21 cellular contexts compared by ENCODE assay signal in genomic region chr3:100310355-100310965, GRCh38.
"Had no signal": no experiment of that assay in that cellular context is flagged by ENCODE, and none has a peak within 500 bp of the region (broad histone marks: within the 10 kb centered on the region; RNA-seq: fewer than 3 reads in every experiment).

No MANE protein-coding gene starts in this region.

- H3K27me3 ChIP-seq: esophagus squamous epithelium, heart left ventricle, neural progenitor cell, pancreas, stomach, transverse colon had no signal

- H3K4me3 Mint-ChIP-seq: immature natural killer cell; memory B cell; natural killer cell treated with Interleukin-12 subunit alpha and Interleukin-12 subunit beta and Interleukin-15 and Interleukin-18, amount 100 ng/mL, for 72 hours; neural progenitor cell had no signal

- H3K4me2 ChIP-seq: neural progenitor cell had no signal

- H3K4me1 Mint-ChIP-seq: immature natural killer cell, memory B cell had no signal

- H3K4me1 ChIP-seq: esophagus squamous epithelium, heart left ventricle, lower lobe of right lung, neural progenitor cell, transverse colon had no signal

- H3K36me3 Mint-ChIP-seq: neural progenitor cell had no signal

- FAIRE-seq: frontal cortex, keratinocyte, pancreas had no signal

- H2AFZ ChIP-seq: neural progenitor cell had no signal

- H3K27ac ChIP-seq: esophagus squamous epithelium, heart left ventricle, left ventricle myocardium inferior, lower lobe of right lung, neural progenitor cell, pancreas, stomach, thoracic aorta, transverse colon had no signal

- H3K27ac Mint-ChIP-seq: memory B cell; natural killer cell treated with Interleukin-12 subunit alpha and Interleukin-12 subunit beta and Interleukin-15 and Interleukin-18, amount 100 ng/mL, for 72 hours; neural progenitor cell; progenitor cell of endocrine pancreas had no signal

- H3K9me3 ChIP-seq: esophagus squamous epithelium, heart left ventricle, left ventricle myocardium inferior, lower lobe of right lung, pancreas, stomach, thoracic aorta, transverse colon had no signal

- H3K9me3 Mint-ChIP-seq: immature natural killer cell; memory B cell; natural killer cell treated with Interleukin-12 subunit alpha and Interleukin-12 subunit beta and Interleukin-15 and Interleukin-18, amount 100 ng/mL, for 72 hours; neural progenitor cell had no signal

- H3K9ac ChIP-seq: neural progenitor cell had no signal

- H3K4me3 ChIP-seq: esophagus squamous epithelium, heart left ventricle, left ventricle myocardium inferior, lower lobe of right lung, neural progenitor cell, pancreas, stomach, thoracic aorta, transverse colon had no signal

- DNase-seq: esophagus squamous epithelium; heart left ventricle; immature natural killer cell; left ventricle myocardium inferior; lower lobe of right lung; midbrain; nucleus accumbens; pancreas; right cardiac atrium; stimulated activated CD4-positive, alpha-beta T cell treated with anti-CD3 and anti-CD28 coated beads, Interleukin-12 subunit alpha, Interleukin-12 subunit beta, amount 100 ng/mL, for 4 hours; stimulated activated naive CD4-positive, alpha-beta T cell; stomach; substantia nigra; transverse colon had no signal

- H3K27me3 Mint-ChIP-seq: memory B cell; natural killer cell treated with Interleukin-12 subunit alpha and Interleukin-12 subunit beta and Interleukin-15 and Interleukin-18, amount 100 ng/mL, for 72 hours; progenitor cell of endocrine pancreas had no signal
